8 cellular contexts compared by ENCODE assay signal in genomic region chr4:40621592-40622512, GRCh38. TPM values are rescaled to one million over a fixed set of nuclear protein-coding genes. Genes with fewer than 3 reads are reported as not detected.
DNase-seq lines count a peak whose midpoint lies in the region; ATAC-seq and TF ChIP-seq lines count a peak whose summit lies in the region.

No MANE protein-coding gene starts in this region.

- TF ChIP-seq CTCF in Peyer's patch (IDR thresholded peaks at IDR 0.05), result no peak

- peak overlapping the region in 5 of 6 donors; percentile 10 to 59 (median 45) for H3K27ac Mint-ChIP-seq in naive B cell

- H3K4me1 ChIP-seq in Peyer's patch, result no peaks in the 10 kb centered on the region

- H3K4me3 Mint-ChIP-seq in naive B cell, result peak overlapping the region in 5 of 8 donors; percentile 23 to 59 (median 33)

- no peak for TF ChIP-seq POLR2A in Peyer's patch (IDR thresholded peaks at IDR 0.05)

- no peaks in the 10 kb centered on the region for H3K36me3 ChIP-seq in Peyer's patch

- no peak overlapping the region for H3K4me3 ChIP-seq in Peyer's patch

- H3K4me1 Mint-ChIP-seq in naive B cell, result peaks cover 10 to 21% (median 14%) of the 10 kb centered on the region in 3 donors

- H3K36me3 Mint-ChIP-seq in naive B cell, result peaks cover 7 to 12% of the 10 kb centered on the region in 2 donors

- peak; percentile 50 for ATAC-seq in GM19455 (IDR thresholded peaks at IDR 0.05; ENCODE audit: unreplicated experiment)
- peak; percentile 63 for ATAC-seq in HG03460 (IDR thresholded peaks at IDR 0.05; ENCODE audit: unreplicated experiment)
- ATAC-seq in naive B cell (ENCODE audit: low read depth in 2 of 2), result peak; percentile 86 to 95

- peaks cover 6 to 8% (median 7%) of the 10 kb centered on the region in 3 donors for H3K27me3 Mint-ChIP-seq in naive B cell

- H3K27ac ChIP-seq in Peyer's patch (peak overlapping the region in 2 of 4 donors; percentile 0 to 60), epithelial cell of prostate (peak overlapping the region; percentile 97)

- DNase-seq in ELF-1 (ENCODE audit: low read depth, low spot score) (peak; percentile 70), Peyer's patch (peak in 2 of 3 donors; percentile 62 to 83), epithelial cell of prostate (ENCODE audit: low read depth, low spot score) (peak; percentile 97), naive B cell (peak; percentile 24), NCI-H1930 (lab: John Stamatoyannopoulos, UW) (no peak)
- DNase-seq in activated effector memory CD4-positive, alpha-beta T cell treated with Interleukin-2 at 50 U/mL for 16 hours, result no peak

- H3K27me3 ChIP-seq in Peyer's patch, result no peaks in the 10 kb centered on the region

- H3K9me3 Mint-ChIP-seq in naive B cell, result peaks cover 0 to 5% (median 0%) of the 10 kb centered on the region in 7 donors

- no peaks in the 10 kb centered on the region for H3K9me3 ChIP-seq in Peyer's patch

RNA-seq across cellular contexts. Expression of gene RBM47, which starts 7.8 kb away (rescaled TPM):
- 100 to 1,000 TPM; 182 to 423 (median 320) TPM for total RNA-seq in Peyer's patch
- polyA plus RNA-seq in naive B cell (ENCODE audit: low read depth in 6 of 6), result 1 to 10 TPM in 5 of 6 donors, not detected in 1; 1.3 to 1.9 (median 1.4) TPM

Comparison
In these comparisons a context has a peak if more than half of its experiments do, and no peak if none do; other contexts are left out.
1. DNase-seq: peak in ELF-1 (single experiment), Peyer's patch (2 of 3), epithelial cell of prostate (single experiment) and naive B cell (single experiment); none in activated effector memory CD4-positive, alpha-beta T cell treated with Interleukin-2 at 50 U/mL for 16 hours (single experiment) and NCI-H1930 (0 of 2).
2. Peak in every context shown above with its lines, with median percentiles within 50 percentile points of each other: ATAC-seq.